Comparison of ENCODE assay signal across 1 cellular context in the genomic region with DNA sequence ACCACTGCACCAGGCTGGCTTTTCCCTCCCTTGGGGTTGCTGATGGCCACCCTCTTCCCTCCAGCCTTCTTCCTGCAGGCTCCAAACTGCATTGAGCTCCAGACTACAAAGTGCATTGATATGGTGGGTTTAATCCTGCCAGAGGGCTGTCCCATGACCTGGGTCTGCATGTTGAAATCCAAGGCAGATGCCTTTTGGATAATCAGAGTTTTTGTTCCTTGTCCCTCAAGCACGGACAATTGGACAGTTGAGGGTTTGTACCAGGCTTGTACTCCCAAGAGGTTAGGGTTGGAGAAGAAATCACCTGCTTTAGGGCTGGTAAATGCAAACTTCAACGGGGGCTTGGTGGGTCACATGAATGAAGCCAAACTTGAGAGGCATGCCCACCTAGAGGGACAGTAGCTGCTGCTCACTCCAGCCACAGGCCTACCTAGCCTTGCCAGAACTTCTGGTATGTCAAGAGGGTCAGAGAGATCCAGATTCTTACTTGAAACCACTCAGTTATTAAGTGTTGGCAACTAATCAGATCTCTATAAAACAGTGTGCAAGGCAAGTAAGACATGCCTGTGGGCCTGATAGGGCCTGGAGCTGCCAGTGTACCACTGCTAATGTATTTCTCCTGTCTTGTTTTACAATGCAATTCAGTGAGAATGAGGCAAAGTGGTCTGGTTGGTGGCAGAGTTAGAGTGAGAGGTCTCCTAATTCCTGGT.
TF ChIP-seq lines count a peak whose summit lies in the region.

No MANE protein-coding gene starts in this region.

TF ChIP-seq in H1, 55 proteins besides CTCF, POLR2A, EP300 and RAD21:
- TF ChIP-seq, protein P1, sequence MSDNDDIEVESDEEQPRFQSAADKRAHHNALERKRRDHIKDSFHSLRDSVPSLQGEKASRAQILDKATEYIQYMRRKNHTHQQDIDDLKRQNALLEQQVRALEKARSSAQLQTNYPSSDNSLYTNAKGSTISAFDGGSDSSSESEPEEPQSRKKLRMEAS (IDR thresholded peaks at IDR 0.05), result no peak
- TF ChIP-seq BRCA1 (IDR thresholded peaks at IDR 0.05; ENCODE audit: low read depth, low read length) (no peak), CHD1 (IDR thresholded peaks at IDR 0.05; ENCODE audit: low read depth, low read length) (no peak), SIX5 (IDR thresholded peaks at IDR 0.05; ENCODE audit: low read depth, low read length) (no peak), RXRA (IDR thresholded peaks at IDR 0.05; ENCODE audit: insufficient read depth, low read depth, low read length) (no peak), TAF1 (IDR thresholded peaks at IDR 0.05; ENCODE audit: low read depth, low read length) (no peak), KDM1A (IDR thresholded peaks at IDR 0.05; ENCODE audit: borderline replicate concordance, low read length) (no peak), ASH2L (IDR thresholded peaks at IDR 0.05; ENCODE audit: low read length) (no peak), SIRT6 (IDR thresholded peaks at IDR 0.05; ENCODE audit: low read length) (no peak), SIN3A (conservative IDR thresholded peaks at IDR 0.05 in 1 of 2, IDR thresholded peaks at IDR 0.05 in 1 of 2; ENCODE audit: low read depth in 1 of 2, low read length in 2 of 2) (no peak), ATF2 (IDR thresholded peaks at IDR 0.05; ENCODE audit: low read length) (no peak), POLR2AphosphoS5 (IDR thresholded peaks at IDR 0.05; ENCODE audit: low read depth, low read length) (no peak), YY1 (IDR thresholded peaks at IDR 0.05; ENCODE audit: low read depth, low read length) (no peak), TBP (IDR thresholded peaks at IDR 0.05; ENCODE audit: low read depth, low read length) (no peak), MAFK (IDR thresholded peaks at IDR 0.05; ENCODE audit: low read depth, low read length) (no peak), TCF12 (IDR thresholded peaks at IDR 0.05; ENCODE audit: low read depth, low read length) (no peak), FOSL1 (IDR thresholded peaks at IDR 0.05; ENCODE audit: insufficient read depth, low read depth, low read length) (no peak), HDAC2 (IDR thresholded peaks at IDR 0.05; ENCODE audit: borderline replicate concordance in 1 of 2, low read depth in 2 of 2, low read length in 2 of 2) (no peak)
